18 cellular contexts compared by ENCODE assay signal in genomic region chr9:93967020-93967803, GRCh38. TPM values are rescaled to one million over a fixed set of nuclear protein-coding genes. Genes with fewer than 3 reads are reported as not detected.
A peak's percentile ranks its signal among the peaks of the same experiment; 100 is the strongest.
DNase-seq lines count a peak whose midpoint lies in the region; ATAC-seq, FAIRE-seq and TF ChIP-seq lines count a peak whose summit lies in the region.
"Had no signal": no experiment of that assay in that cellular context is flagged by ENCODE, and none has a peak within 500 bp of the region (broad histone marks: within the 10 kb centered on the region; RNA-seq: fewer than 3 reads in every experiment).

No MANE protein-coding gene starts in this region.

- no peak for TF ChIP-seq CTCF in left ventricle myocardium inferior (IDR thresholded peaks at IDR 0.05; ENCODE audit: borderline replicate concordance)
- no peak for TF ChIP-seq CTCF in kidney (IDR thresholded peaks at IDR 0.05; ENCODE audit: borderline replicate concordance, extremely low read depth, insufficient read depth)

- H3K9ac ChIP-seq in kidney (ENCODE audit: low read length in 2 of 2): no peak overlapping the region
- H3K9ac ChIP-seq: BLaER1 treated with 17β-estradiol and CSF1 and Interleukin-3, amounts not matched to agents 10 nM and 100 nM had no signal

- DNase-seq in Right ventricle myocardium inferior (ENCODE audit: missing footprints) (peak; percentile 64), left ventricle myocardium inferior (no peak), H7 (peak; percentile 25), kidney (peak; percentile 52), cerebellar cortex (ENCODE audit: low spot score) (no peak), activated gamma-delta T cell (lab: John Stamatoyannopoulos, UW) (no peak)
- DNase-seq in stimulated activated effector memory CD8-positive, alpha-beta T cell treated with anti-CD3 and anti-CD28 coated beads, Interleukin-12 subunit alpha, Interleukin-12 subunit beta, amount 100 ng/mL, for 72 hours (ENCODE audit: low spot score in 2 of 2): peak in 1 of 2 donors; percentile 8
- DNase-seq: GDM1, H9, NCI-H1105 treated with DMSO at 0.1 percent for 48 hours, NCI-H1694 treated with DMSO at 0.1 percent for 48 hours, NCI-H510A, NCI-H774, PC-9 had no signal

- no peaks in the 10 kb centered on the region for H3K9me3 Mint-ChIP-seq in stimulated activated effector memory CD8-positive, alpha-beta T cell treated with anti-CD3 and anti-CD28 coated beads, Interleukin-12 subunit alpha, Interleukin-12 subunit beta, amount 100 ng/mL, for 72 hours

- ATAC-seq in Right ventricle myocardium inferior (no peak), HG02938 (IDR thresholded peaks at IDR 0.05; ENCODE audit: unreplicated experiment) (no peak)
- ATAC-seq in stimulated activated effector memory CD8-positive, alpha-beta T cell treated with anti-CD3 and anti-CD28 coated beads, Interleukin-12 subunit alpha, Interleukin-12 subunit beta, amount 100 ng/mL, for 72 hours: peak; percentile 6

- intact Hi-C loops in Right ventricle myocardium inferior (cut with DNase I): no loop called here
- intact Hi-C loops in left ventricle myocardium inferior (cut with micrococcal nuclease): no loop called here
- intact Hi-C loops in kidney (cut with DNase I): loop anchor here (10.0 kb wide), 1 partner anchor 282 kb away; no protein-coding TSS in a partner anchor

- peaks cover 86% of the 10 kb centered on the region for H3K27me3 ChIP-seq in left ventricle myocardium inferior (ENCODE audit: low read depth)
- peaks cover 3% of the 10 kb centered on the region; the same call in 1 of the 2 replicates for H3K27me3 ChIP-seq in H7 (ENCODE audit: control insufficient read depth, insufficient read depth, low read length)

- H3K4me3 ChIP-seq in left ventricle myocardium inferior (no peak overlapping the region), H7 (ENCODE audit: insufficient read depth, low read depth, low read length) (no peak overlapping the region), kidney (ENCODE audit: low read length in 2 of 2) (no peak overlapping the region)
- H3K4me3 ChIP-seq: BLaER1 treated with 17β-estradiol and CSF1 and Interleukin-3, amounts not matched to agents 10 nM and 100 nM; PC-9; SK-N-MC had no signal

- peaks cover 8% of the 10 kb centered on the region for H3K4me1 ChIP-seq in left ventricle myocardium inferior
- H3K4me1 ChIP-seq in kidney (ENCODE audit: control insufficient read depth in 1 of 2, insufficient read depth in 1 of 2, low read depth in 1 of 2, low read length in 2 of 2): peaks cover 0 to 2% of the 10 kb centered on the region in 2 donors

- H3K36me3 Mint-ChIP-seq in stimulated activated effector memory CD8-positive, alpha-beta T cell treated with anti-CD3 and anti-CD28 coated beads, Interleukin-12 subunit alpha, Interleukin-12 subunit beta, amount 100 ng/mL, for 72 hours: no peaks in the 10 kb centered on the region

- H3K9me3 ChIP-seq in left ventricle myocardium inferior (replicated peaks) (peaks cover 5% of the 10 kb centered on the region), kidney (ENCODE audit: control insufficient read depth in 1 of 2, low read length in 2 of 2) (no peaks in the 10 kb centered on the region)

- no peak overlapping the region for H3K27ac Mint-ChIP-seq in stimulated activated effector memory CD8-positive, alpha-beta T cell treated with anti-CD3 and anti-CD28 coated beads, Interleukin-12 subunit alpha, Interleukin-12 subunit beta, amount 100 ng/mL, for 72 hours
- H3K27ac Mint-ChIP-seq: H9 had no signal

- peaks cover 8% of the 10 kb centered on the region for H3K4me1 Mint-ChIP-seq in stimulated activated effector memory CD8-positive, alpha-beta T cell treated with anti-CD3 and anti-CD28 coated beads, Interleukin-12 subunit alpha, Interleukin-12 subunit beta, amount 100 ng/mL, for 72 hours

- no peak for FAIRE-seq in kidney (lab: Jason Lieb, UNC)
- FAIRE-seq: A204.1 had no signal

- H3K36me3 ChIP-seq in left ventricle myocardium inferior (no peaks in the 10 kb centered on the region), H7 (replicated peaks; ENCODE audit: control insufficient read depth, insufficient read depth, low read length) (no peaks in the 10 kb centered on the region), kidney (ENCODE audit: control insufficient read depth in 1 of 2, insufficient read depth in 2 of 2, low read length in 2 of 2) (no peaks in the 10 kb centered on the region)
- H3K36me3 ChIP-seq: BLaER1 treated with 17β-estradiol and CSF1 and Interleukin-3, amounts not matched to agents 10 nM and 100 nM had no signal

- H3K4me3 Mint-ChIP-seq in stimulated activated effector memory CD8-positive, alpha-beta T cell treated with anti-CD3 and anti-CD28 coated beads, Interleukin-12 subunit alpha, Interleukin-12 subunit beta, amount 100 ng/mL, for 72 hours: no peak overlapping the region
- H3K4me3 Mint-ChIP-seq: H9 had no signal

- H3K27ac ChIP-seq in left ventricle myocardium inferior (replicated peaks) (no peak overlapping the region), kidney (ENCODE audit: low read depth in 2 of 2, low read length in 2 of 2) (no peak overlapping the region)
- H3K27ac ChIP-seq: BLaER1 treated with 17β-estradiol and CSF1 and Interleukin-3, amounts not matched to agents 10 nM and 100 nM; PC-9; SK-N-MC had no signal

RNA-seq across cellular contexts. Expression of gene BARX1, which starts 12.1 kb away (rescaled TPM):
- total RNA-seq in Right ventricle myocardium inferior (not detected), left ventricle myocardium inferior (not detected), kidney (not detected)
- total RNA-seq in H7 (2014; rRNA removed; shearing (Covaris generic)): 79.7 and 80.4 TPM in 2 replicates
- not detected for polyA plus RNA-seq in kidney (ENCODE audit: insufficient read depth, low read depth, low replicate concordance)
- total RNA-seq: PC-9 had no signal

Comparison
In these comparisons a context has a peak if more than half of its experiments do, and no peak if none do; other contexts are left out.
1. DNase-seq: peak in Right ventricle myocardium inferior (single experiment), H7 (single experiment) and kidney (single experiment); none in left ventricle myocardium inferior (single experiment), cerebellar cortex (single experiment) and activated gamma-delta T cell (single experiment).
2. RNA of gene BARX1, which starts 12.1 kb away (total RNA-seq): 79.7 to 80.4 TPM in H7; not detected in Right ventricle myocardium inferior (single experiment), not detected in left ventricle myocardium inferior (single experiment) and not detected in kidney (single experiment); every median in the first group is over 10 times any median in the second.